Comparison of ENCODE assay signal across 30 cellular contexts in the genomic region with DNA sequence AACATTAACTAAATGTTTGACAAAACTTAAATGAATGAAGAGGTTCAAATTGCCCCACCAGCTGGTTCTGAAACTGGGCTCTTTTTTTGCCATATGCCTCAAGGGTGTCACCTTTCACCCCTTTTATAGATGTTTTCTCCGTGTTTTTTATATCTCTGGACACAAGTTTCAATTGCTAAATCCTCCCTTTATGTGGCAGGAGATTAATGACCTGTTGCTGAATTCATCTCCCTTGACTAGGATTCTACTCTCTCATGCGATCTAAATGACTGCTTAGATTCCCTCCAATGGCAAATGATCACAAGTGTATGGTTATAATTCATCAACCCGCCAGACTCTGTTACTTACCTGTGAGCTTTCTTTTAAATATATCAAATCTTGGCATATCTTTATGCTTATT.
"Had no signal": no experiment of that assay in that cellular context is flagged by ENCODE, and none has a peak within 500 bp of the region (broad histone marks: within the 10 kb centered on the region; RNA-seq: fewer than 3 reads in every experiment).

No MANE protein-coding gene starts in this region.

- H3K4me3 Mint-ChIP-seq: naive thymus-derived CD8-positive, alpha-beta T cell; natural killer cell treated with Interleukin-12 subunit alpha and Interleukin-12 subunit beta and Interleukin-15 and Interleukin-18, amount 100 ng/mL, for 72 hours; nephron progenitor cell; neural crest cell; stimulated activated memory B cell treated with anti-CD40 and anti-IgM and Interleukin-4, amounts not matched to agents 10 μg/mL and 1 μg/mL and 100 μg/mL, for 72 hours; stimulated activated naive CD8-positive, alpha-beta T cell treated with anti-CD3 and anti-CD28 coated beads, Interleukin-15, amount 100 ng/mL, for 72 hours; type B pancreatic cell had no signal

- H3K4me1 ChIP-seq: pancreas, prostate gland, spleen, suprapubic skin, testis, tibial artery, transverse colon, upper lobe of right lung, uterus had no signal

- H3K27ac ChIP-seq: neutrophil, pancreas, prostate gland, skin epidermis, spleen, suprapubic skin, testis, tibial artery, transverse colon, upper lobe of right lung, uterus had no signal

- H3K9me3 Mint-ChIP-seq: nephron progenitor cell, neural crest cell, type B pancreatic cell had no signal

- H3K27me3 Mint-ChIP-seq: naive thymus-derived CD8-positive, alpha-beta T cell; natural killer cell treated with Interleukin-12 subunit alpha and Interleukin-12 subunit beta and Interleukin-15 and Interleukin-18, amount 100 ng/mL, for 72 hours; stimulated activated memory B cell treated with anti-CD40 and anti-IgM and Interleukin-4, amounts not matched to agents 10 μg/mL and 1 μg/mL and 100 μg/mL, for 72 hours; stimulated activated naive CD8-positive, alpha-beta T cell treated with anti-CD3 and anti-CD28 coated beads, Interleukin-15, amount 100 ng/mL, for 72 hours had no signal

- H3K27ac Mint-ChIP-seq: naive thymus-derived CD8-positive, alpha-beta T cell; natural killer cell treated with Interleukin-12 subunit alpha and Interleukin-12 subunit beta and Interleukin-15 and Interleukin-18, amount 100 ng/mL, for 72 hours; nephron progenitor cell; stimulated activated memory B cell treated with anti-CD40 and anti-IgM and Interleukin-4, amounts not matched to agents 10 μg/mL and 1 μg/mL and 100 μg/mL, for 72 hours; stimulated activated naive CD8-positive, alpha-beta T cell treated with anti-CD3 and anti-CD28 coated beads, Interleukin-15, amount 100 ng/mL, for 72 hours; type B pancreatic cell had no signal

- H3K4me1 Mint-ChIP-seq: naive thymus-derived CD8-positive, alpha-beta T cell; neural crest cell; stimulated activated memory B cell treated with anti-CD40 and anti-IgM and Interleukin-4, amounts not matched to agents 10 μg/mL and 1 μg/mL and 100 μg/mL, for 72 hours; stimulated activated naive CD8-positive, alpha-beta T cell treated with anti-CD3 and anti-CD28 coated beads, Interleukin-15, amount 100 ng/mL, for 72 hours had no signal

- H3K27me3 ChIP-seq: neutrophil, pancreas, spleen, suprapubic skin, testis, tibial artery, transverse colon, upper lobe of right lung, uterus had no signal

- H3K4me3 ChIP-seq: pancreas, prostate gland, skin epidermis, smooth muscle cell, spleen, suprapubic skin, testis, tibial artery, transverse colon, upper lobe of right lung, uterus had no signal

- H3K9me3 ChIP-seq: neutrophil, pancreas, prostate gland, spleen, suprapubic skin, testis, tibial artery, transverse colon, upper lobe of right lung, uterus had no signal

- DNase-seq: naive thymus-derived CD8-positive, alpha-beta T cell; nephron progenitor cell; nucleus accumbens; pancreas; right cardiac atrium; spleen; stimulated activated CD4-positive, alpha-beta T cell treated with anti-CD3 and anti-CD28 coated beads, Interleukin-12 subunit alpha, Interleukin-12 subunit beta, amount 100 ng/mL, for 4 hours; stimulated activated CD4-positive, alpha-beta T cell treated with anti-CD3 and anti-CD28 coated beads, Interleukin-1b, Interleukin-23, amount 100 ng/mL, for 48 hours; stimulated activated CD4-positive, alpha-beta T cell treated with anti-CD3 and anti-CD28 coated beads, Interleukin-4, amount 100 ng/mL, for 1 hour; stimulated activated CD4-positive, alpha-beta T cell treated with anti-CD3 and anti-CD28 coated beads, Interleukin-4, amount 100 ng/mL, for 4 hours; stimulated activated CD8-positive, alpha-beta memory T cell treated with anti-CD3 and anti-CD28 coated beads, Interleukin-4, amount 100 ng/mL, for 48 hours; stimulated activated naive CD4-positive, alpha-beta T cell; stimulated activated naive CD8-positive, alpha-beta T cell treated with anti-CD3 and anti-CD28 coated beads, Interleukin-15, amount 100 ng/mL, for 72 hours; stimulated activated naive CD8-positive, alpha-beta T cell treated with anti-CD3 and anti-CD28 coated beads, Interleukin-15, Interleukin-2, amounts not matched to agents 100 U/mL and 50 U/mL, for 24 hours; substantia nigra; testis; tibial artery; transverse colon; upper lobe of right lung; uterus had no signal

- H3K4me2 ChIP-seq: smooth muscle cell had no signal

- H3K36me3 Mint-ChIP-seq: naive thymus-derived CD8-positive, alpha-beta T cell; stimulated activated memory B cell treated with anti-CD40 and anti-IgM and Interleukin-4, amounts not matched to agents 10 μg/mL and 1 μg/mL and 100 μg/mL, for 72 hours; type B pancreatic cell had no signal

- H3K36me3 ChIP-seq: neutrophil, pancreas, prostate gland, spleen, suprapubic skin, tibial artery, transverse colon, upper lobe of right lung, uterus had no signal

- ATAC-seq: naive thymus-derived CD8-positive, alpha-beta T cell; natural killer cell treated with Interleukin-12 subunit alpha and Interleukin-12 subunit beta and Interleukin-15 and Interleukin-18, amount 100 ng/mL, for 72 hours; pancreas; right cardiac atrium; sciatic nerve; stimulated activated memory B cell treated with anti-CD40 and anti-IgM and Interleukin-4, amounts not matched to agents 10 μg/mL and 1 μg/mL and 100 μg/mL, for 72 hours; stimulated activated naive CD8-positive, alpha-beta T cell treated with anti-CD3 and anti-CD28 coated beads, Interleukin-15, amount 100 ng/mL, for 72 hours; stimulated activated naive CD8-positive, alpha-beta T cell treated with anti-CD3 and anti-CD28 coated beads, Interleukin-15, Interleukin-2, amounts not matched to agents 100 U/mL and 50 U/mL, for 24 hours; upper lobe of right lung had no signal
